In genomic region chr7:143216151-143216550, GRCh38 we compare ENCODE assay signal across 1 cellular context.
TF ChIP-seq lines count a peak whose summit lies in the region.

No MANE protein-coding gene starts in this region.

TF ChIP-seq in IMR-90, 13 proteins besides CTCF, POLR2A, EP300 and RAD21:
- TF ChIP-seq FOS (IDR thresholded peaks at IDR 0.05; ENCODE audit: low read depth, low read length) (no peak), CEBPB (IDR thresholded peaks at IDR 0.05; ENCODE audit: low read depth, low read length) (no peak), MAFK (IDR thresholded peaks at IDR 0.05; ENCODE audit: low read depth, low read length) (no peak), MXI1 (IDR thresholded peaks at IDR 0.05; ENCODE audit: borderline replicate concordance, low read depth, low read length) (no peak), CHD1 (IDR thresholded peaks at IDR 0.05; ENCODE audit: low read depth, low read length) (no peak), ELK1 (IDR thresholded peaks at IDR 0.05; ENCODE audit: borderline replicate concordance, low read depth, low read length) (no peak), BHLHE40 (IDR thresholded peaks at IDR 0.05; ENCODE audit: low read depth, low read length) (no peak), RFX5 (IDR thresholded peaks at IDR 0.05; ENCODE audit: low read depth, low read length) (no peak), RCOR1 (IDR thresholded peaks at IDR 0.05; ENCODE audit: insufficient replicate concordance, low read length) (no peak), NFE2L2 (IDR thresholded peaks at IDR 0.05; ENCODE audit: low read depth, low read length) (no peak), SMC3 (IDR thresholded peaks at IDR 0.05; ENCODE audit: low read depth, low read length) (no peak), MAZ (IDR thresholded peaks at IDR 0.05; ENCODE audit: borderline replicate concordance, low read depth, low read length) (no peak)
- TF ChIP-seq, protein P1, sequence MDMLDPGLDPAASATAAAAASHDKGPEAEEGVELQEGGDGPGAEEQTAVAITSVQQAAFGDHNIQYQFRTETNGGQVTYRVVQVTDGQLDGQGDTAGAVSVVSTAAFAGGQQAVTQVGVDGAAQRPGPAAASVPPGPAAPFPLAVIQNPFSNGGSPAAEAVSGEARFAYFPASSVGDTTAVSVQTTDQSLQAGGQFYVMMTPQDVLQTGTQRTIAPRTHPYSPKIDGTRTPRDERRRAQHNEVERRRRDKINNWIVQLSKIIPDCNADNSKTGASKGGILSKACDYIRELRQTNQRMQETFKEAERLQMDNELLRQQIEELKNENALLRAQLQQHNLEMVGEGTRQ (IDR thresholded peaks at IDR 0.05; ENCODE audit: low read depth, low read length): no peak
